23 cellular contexts compared by ENCODE assay signal in genomic region chr12:28582687-28583376, GRCh38.
"Had no signal": no experiment of that assay in that cellular context is flagged by ENCODE, and none has a peak within 500 bp of the region (broad histone marks: within the 10 kb centered on the region; RNA-seq: fewer than 3 reads in every experiment).

No MANE protein-coding gene starts in this region.

- H3K27ac ChIP-seq: epithelial cell of prostate, esophagus squamous epithelium, left lung, ovary, right lobe of liver, thoracic aorta had no signal

- DNase-seq: activated CD4-positive, alpha-beta T cell treated with anti-CD3 and anti-CD28 coated beads for 36 hours; activated CD4-positive, alpha-beta T cell treated with anti-CD3 and anti-CD28 coated beads, Interleukin-2, amount 50 U/mL, for 4 hours; activated CD4-positive, CD25-positive, alpha-beta regulatory T cell; activated CD8-positive, alpha-beta memory T cell treated with anti-CD3 and anti-CD28 coated beads for 24 hours; activated gamma-delta T cell; activated naive CD4-positive, alpha-beta T cell treated with anti-CD3 and anti-CD28 coated beads, Interleukin-2, amount 50 U/mL, for 16 hours; activated naive CD8-positive, alpha-beta T cell treated with anti-CD3 and anti-CD28 coated beads, Interleukin-2, amount 50 U/mL, for 24 hours; activated T-cell treated with anti-CD3 and anti-CD28 coated beads, Interleukin-2, amount 50 U/mL, for 24 hours; dermis blood vessel endothelial cell; effector CD4-positive, alpha-beta T cell; esophagus squamous epithelium; left lung; mucosa of descending colon; ovary; right lobe of liver; stimulated activated CD4-positive, alpha-beta T cell treated with anti-CD3 and anti-CD28 coated beads, Interleukin-12 subunit alpha, Interleukin-12 subunit beta, amount 100 ng/mL, for 4 hours; stimulated activated CD4-positive, alpha-beta T cell treated with anti-CD3 and anti-CD28 coated beads, Interleukin-4, amount 100 ng/mL, for 1 hour had no signal

- H3K4me1 ChIP-seq: left lung, right lobe of liver had no signal

- H3K9me3 Mint-ChIP-seq: activated naive CD8-positive, alpha-beta T cell treated with anti-CD3 and anti-CD28 coated beads, Interleukin-2, amount 50 U/mL, for 24 hours; activated T-cell treated with anti-CD3 and anti-CD28 coated beads, Interleukin-2, amount 50 U/mL, for 24 hours; stimulated activated naive CD8-positive, alpha-beta T cell treated with anti-CD3 and anti-CD28 coated beads, Interleukin-15, Interleukin-2, amounts not matched to agents 100 ng/mL and 50 ng/mL, for 24 hours had no signal

- H3K27ac Mint-ChIP-seq: activated CD4-positive, alpha-beta T cell treated with anti-CD3 and anti-CD28 coated beads for 36 hours; activated naive CD8-positive, alpha-beta T cell treated with anti-CD3 and anti-CD28 coated beads, Interleukin-2, amount 50 U/mL, for 24 hours; activated T-cell treated with anti-CD3 and anti-CD28 coated beads, Interleukin-2, amount 50 U/mL, for 24 hours; progenitor cell of endocrine pancreas; stimulated activated naive CD8-positive, alpha-beta T cell treated with anti-CD3 and anti-CD28 coated beads, Interleukin-15, Interleukin-2, amounts not matched to agents 100 ng/mL and 50 ng/mL, for 24 hours had no signal

- H3K4me3 ChIP-seq: esophagus squamous epithelium, left lung, lung, mucosa of descending colon, ovary, right lobe of liver, thoracic aorta had no signal

- H3K4me1 Mint-ChIP-seq: activated CD4-positive, alpha-beta T cell treated with anti-CD3 and anti-CD28 coated beads for 36 hours; central memory CD8-positive, alpha-beta T cell had no signal

- H3K36me3 ChIP-seq: esophagus squamous epithelium, left lung, ovary, right lobe of liver, thoracic aorta had no signal

- ATAC-seq: activated CD4-positive, alpha-beta T cell treated with anti-CD3 and anti-CD28 coated beads for 36 hours; activated naive CD8-positive, alpha-beta T cell treated with anti-CD3 and anti-CD28 coated beads, Interleukin-2, amount 50 U/mL, for 24 hours; left lung; mucosa of descending colon; right lobe of liver had no signal

- H3K27me3 ChIP-seq: esophagus squamous epithelium, left lung, ovary, right lobe of liver had no signal

- H3K4me3 Mint-ChIP-seq: activated CD4-positive, alpha-beta T cell treated with anti-CD3 and anti-CD28 coated beads for 36 hours; activated naive CD8-positive, alpha-beta T cell treated with anti-CD3 and anti-CD28 coated beads, Interleukin-2, amount 50 U/mL, for 24 hours; activated T-cell treated with anti-CD3 and anti-CD28 coated beads, Interleukin-2, amount 50 U/mL, for 24 hours; central memory CD8-positive, alpha-beta T cell; stimulated activated naive CD8-positive, alpha-beta T cell treated with anti-CD3 and anti-CD28 coated beads, Interleukin-15, Interleukin-2, amounts not matched to agents 100 ng/mL and 50 ng/mL, for 24 hours had no signal

- H3K9me3 ChIP-seq: esophagus squamous epithelium, left lung, mucosa of descending colon, ovary, right lobe of liver, thoracic aorta had no signal
